In genomic region chr1:3668585-3669300, GRCh38 we compare ENCODE assay signal across 1 cellular context.
A peak's percentile ranks its signal among the peaks of the same experiment; 100 is the strongest.
TF ChIP-seq lines count a peak whose summit lies in the region.

No MANE protein-coding gene starts in this region.

TF ChIP-seq in HepG2, 621 proteins besides CTCF, POLR2A, EP300 and RAD21 (continued from another document):
- no peak for TF ChIP-seq PRMT3 (CRISPR knock-in tag; IDR thresholded peaks at IDR 0.05; ENCODE audit: borderline replicate concordance, low read depth)
- no peak for TF ChIP-seq ZNF546 (CRISPR knock-in tag; conservative IDR thresholded peaks at IDR 0.05)
- TF ChIP-seq RFXANK (CRISPR knock-in tag; IDR thresholded peaks at IDR 0.05): no peak
- TF ChIP-seq, protein P1, sequence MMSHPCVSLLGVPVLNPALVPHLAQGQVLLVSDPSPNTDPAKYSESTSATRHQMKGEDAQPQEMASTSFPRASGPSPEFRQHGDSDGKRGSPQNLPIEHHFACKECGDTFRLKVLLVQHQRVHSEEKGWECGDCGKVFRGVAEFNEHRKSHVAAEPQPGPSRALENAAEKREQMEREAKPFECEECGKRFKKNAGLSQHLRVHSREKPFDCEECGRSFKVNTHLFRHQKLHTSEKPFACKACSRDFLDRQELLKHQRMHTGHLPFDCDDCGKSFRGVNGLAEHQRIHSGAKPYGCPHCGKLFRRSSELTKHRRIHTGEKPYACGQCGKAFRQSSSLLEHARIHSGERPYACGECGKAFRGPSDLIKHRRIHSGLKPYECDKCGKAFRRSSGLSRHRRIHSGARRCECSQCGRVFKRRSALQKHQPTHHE (CRISPR knock-in tag; IDR thresholded peaks at IDR 0.05; ENCODE audit: borderline replicate concordance): no peak
- no peak for TF ChIP-seq ZNF337 (CRISPR knock-in tag; IDR thresholded peaks at IDR 0.05; ENCODE audit: borderline replicate concordance, low read depth)
- no peak for TF ChIP-seq TAF1 (CRISPR knock-in tag; IDR thresholded peaks at IDR 0.05)
- TF ChIP-seq, protein P2, sequence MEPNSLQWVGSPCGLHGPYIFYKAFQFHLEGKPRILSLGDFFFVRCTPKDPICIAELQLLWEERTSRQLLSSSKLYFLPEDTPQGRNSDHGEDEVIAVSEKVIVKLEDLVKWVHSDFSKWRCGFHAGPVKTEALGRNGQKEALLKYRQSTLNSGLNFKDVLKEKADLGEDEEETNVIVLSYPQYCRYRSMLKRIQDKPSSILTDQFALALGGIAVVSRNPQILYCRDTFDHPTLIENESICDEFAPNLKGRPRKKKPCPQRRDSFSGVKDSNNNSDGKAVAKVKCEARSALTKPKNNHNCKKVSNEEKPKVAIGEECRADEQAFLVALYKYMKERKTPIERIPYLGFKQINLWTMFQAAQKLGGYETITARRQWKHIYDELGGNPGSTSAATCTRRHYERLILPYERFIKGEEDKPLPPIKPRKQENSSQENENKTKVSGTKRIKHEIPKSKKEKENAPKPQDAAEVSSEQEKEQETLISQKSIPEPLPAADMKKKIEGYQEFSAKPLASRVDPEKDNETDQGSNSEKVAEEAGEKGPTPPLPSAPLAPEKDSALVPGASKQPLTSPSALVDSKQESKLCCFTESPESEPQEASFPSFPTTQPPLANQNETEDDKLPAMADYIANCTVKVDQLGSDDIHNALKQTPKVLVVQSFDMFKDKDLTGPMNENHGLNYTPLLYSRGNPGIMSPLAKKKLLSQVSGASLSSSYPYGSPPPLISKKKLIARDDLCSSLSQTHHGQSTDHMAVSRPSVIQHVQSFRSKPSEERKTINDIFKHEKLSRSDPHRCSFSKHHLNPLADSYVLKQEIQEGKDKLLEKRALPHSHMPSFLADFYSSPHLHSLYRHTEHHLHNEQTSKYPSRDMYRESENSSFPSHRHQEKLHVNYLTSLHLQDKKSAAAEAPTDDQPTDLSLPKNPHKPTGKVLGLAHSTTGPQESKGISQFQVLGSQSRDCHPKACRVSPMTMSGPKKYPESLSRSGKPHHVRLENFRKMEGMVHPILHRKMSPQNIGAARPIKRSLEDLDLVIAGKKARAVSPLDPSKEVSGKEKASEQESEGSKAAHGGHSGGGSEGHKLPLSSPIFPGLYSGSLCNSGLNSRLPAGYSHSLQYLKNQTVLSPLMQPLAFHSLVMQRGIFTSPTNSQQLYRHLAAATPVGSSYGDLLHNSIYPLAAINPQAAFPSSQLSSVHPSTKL (CRISPR knock-in tag; IDR thresholded peaks at IDR 0.05): peak; percentile 57
- TF ChIP-seq ARNTL (CRISPR knock-in tag; IDR thresholded peaks at IDR 0.05): 0 out of 2 replicates have a peak, but pooled peaks have one; percentile 39
- no peak for TF ChIP-seq FLYWCH1 (CRISPR knock-in tag; IDR thresholded peaks at IDR 0.05)
- TF ChIP-seq SSRP1 (CRISPR knock-in tag; IDR thresholded peaks at IDR 0.05): no peak
- TF ChIP-seq ZIK1 (CRISPR knock-in tag; IDR thresholded peaks at IDR 0.05; ENCODE audit: borderline replicate concordance, low read depth): peak; percentile 45; the same call in 1 of the 2 replicates
- TF ChIP-seq ZNF629 (CRISPR knock-in tag; conservative IDR thresholded peaks at IDR 0.05): no peak
- TF ChIP-seq SP2 (CRISPR knock-in tag; IDR thresholded peaks at IDR 0.05): peak; percentile 34; the same call in 1 of the 2 replicates
- TF ChIP-seq SNAPC2 (CRISPR knock-in tag; IDR thresholded peaks at IDR 0.05): no peak
- TF ChIP-seq, protein P3, sequence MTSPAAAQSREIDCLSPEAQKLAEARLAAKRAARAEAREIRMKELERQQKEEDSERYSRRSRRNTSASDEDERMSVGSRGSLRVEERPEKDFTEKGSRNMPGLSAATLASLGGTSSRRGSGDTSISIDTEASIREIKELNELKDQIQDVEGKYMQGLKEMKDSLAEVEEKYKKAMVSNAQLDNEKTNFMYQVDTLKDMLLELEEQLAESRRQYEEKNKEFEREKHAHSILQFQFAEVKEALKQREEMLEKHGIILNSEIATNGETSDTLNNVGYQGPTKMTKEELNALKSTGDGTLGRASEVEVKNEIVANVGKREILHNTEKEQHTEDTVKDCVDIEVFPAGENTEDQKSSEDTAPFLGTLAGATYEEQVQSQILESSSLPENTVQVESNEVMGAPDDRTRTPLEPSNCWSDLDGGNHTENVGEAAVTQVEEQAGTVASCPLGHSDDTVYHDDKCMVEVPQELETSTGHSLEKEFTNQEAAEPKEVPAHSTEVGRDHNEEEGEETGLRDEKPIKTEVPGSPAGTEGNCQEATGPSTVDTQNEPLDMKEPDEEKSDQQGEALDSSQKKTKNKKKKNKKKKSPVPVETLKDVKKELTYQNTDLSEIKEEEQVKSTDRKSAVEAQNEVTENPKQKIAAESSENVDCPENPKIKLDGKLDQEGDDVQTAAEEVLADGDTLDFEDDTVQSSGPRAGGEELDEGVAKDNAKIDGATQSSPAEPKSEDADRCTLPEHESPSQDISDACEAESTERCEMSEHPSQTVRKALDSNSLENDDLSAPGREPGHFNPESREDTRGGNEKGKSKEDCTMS (CRISPR knock-in tag; conservative IDR thresholded peaks at IDR 0.05): no peak
- TF ChIP-seq ZNF501 (CRISPR knock-in tag; IDR thresholded peaks at IDR 0.05): peak; percentile 57
- TF ChIP-seq, protein P4, sequence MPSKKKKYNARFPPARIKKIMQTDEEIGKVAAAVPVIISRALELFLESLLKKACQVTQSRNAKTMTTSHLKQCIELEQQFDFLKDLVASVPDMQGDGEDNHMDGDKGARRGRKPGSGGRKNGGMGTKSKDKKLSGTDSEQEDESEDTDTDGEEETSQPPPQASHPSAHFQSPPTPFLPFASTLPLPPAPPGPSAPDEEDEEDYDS (CRISPR knock-in tag; IDR thresholded peaks at IDR 0.05): peak; percentile 35; the same call in 1 of the 2 replicates
- TF ChIP-seq TMF1 (CRISPR knock-in tag; IDR thresholded peaks at IDR 0.05; ENCODE audit: low read depth): no peak
- TF ChIP-seq, protein P5, sequence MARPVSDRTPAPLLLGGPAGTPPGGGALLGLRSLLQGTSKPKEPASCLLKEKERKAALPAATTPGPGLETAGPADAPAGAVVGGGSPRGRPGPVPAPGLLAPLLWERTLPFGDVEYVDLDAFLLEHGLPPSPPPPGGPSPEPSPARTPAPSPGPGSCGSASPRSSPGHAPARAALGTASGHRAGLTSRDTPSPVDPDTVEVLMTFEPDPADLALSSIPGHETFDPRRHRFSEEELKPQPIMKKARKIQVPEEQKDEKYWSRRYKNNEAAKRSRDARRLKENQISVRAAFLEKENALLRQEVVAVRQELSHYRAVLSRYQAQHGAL (CRISPR knock-in tag; IDR thresholded peaks at IDR 0.05; ENCODE audit: not compliant biosample characterization): no peak
- TF ChIP-seq ZNF460 (CRISPR knock-in tag; IDR thresholded peaks at IDR 0.05; ENCODE audit: borderline replicate concordance): no peak
- TF ChIP-seq KDM3A (CRISPR knock-in tag; IDR thresholded peaks at IDR 0.05; ENCODE audit: low read depth): 0 out of 2 replicates have a peak, but pooled peaks have one; percentile 49
- TF ChIP-seq XRCC5 (optimal IDR thresholded peaks at IDR 0.05; ENCODE audit: low read length): peak; percentile 27
